1 cellular context compared by ENCODE assay signal in genomic region chr10:110321869-110322620, GRCh38.
TF ChIP-seq lines count a peak whose summit lies in the region.

No MANE protein-coding gene starts in this region.

TF ChIP-seq in IMR-90, 13 proteins besides CTCF, POLR2A, EP300 and RAD21:
- TF ChIP-seq CEBPB (IDR thresholded peaks at IDR 0.05; ENCODE audit: low read depth, low read length) (no peak), MXI1 (IDR thresholded peaks at IDR 0.05; ENCODE audit: borderline replicate concordance, low read depth, low read length) (no peak), CHD1 (IDR thresholded peaks at IDR 0.05; ENCODE audit: low read depth, low read length) (no peak), RCOR1 (IDR thresholded peaks at IDR 0.05; ENCODE audit: insufficient replicate concordance, low read length) (no peak), RFX5 (IDR thresholded peaks at IDR 0.05; ENCODE audit: low read depth, low read length) (no peak)
TF ChIP-seq in IMR-90: peak in this region for 0.
